ENCODE assay signal across 17 cellular contexts in genomic region chr1:90476411-90476810, GRCh38.
"Had no signal": no experiment of that assay in that cellular context is flagged by ENCODE, and none has a peak within 500 bp of the region (broad histone marks: within the 10 kb centered on the region; RNA-seq: fewer than 3 reads in every experiment).

No MANE protein-coding gene starts in this region.

- H3K27ac ChIP-seq: colonic mucosa, esophagus muscularis mucosa, foreskin keratinocyte, gastrocnemius medialis, heart right ventricle, left lung, lower lobe of right lung had no signal

- DNase-seq: colonic mucosa; dermis blood vessel endothelial cell; effector CD4-positive, alpha-beta T cell; effector memory CD4-positive, alpha-beta T cell; gastrocnemius medialis; glutamatergic neuron; heart right ventricle; left cardiac atrium; left lung; left ventricle myocardium superior; lower lobe of right lung; mesenchymal stem cell; mucosa of descending colon; naive B cell; naive thymus-derived CD8-positive, alpha-beta T cell had no signal

- ATAC-seq: foreskin keratinocyte; gastrocnemius medialis; heart right ventricle; left cardiac atrium; left lung; left ventricle myocardium superior; lower lobe of right lung; mucosa of descending colon; naive thymus-derived CD8-positive, alpha-beta T cell had no signal

- H3K4me3 ChIP-seq: colonic mucosa, esophagus muscularis mucosa, gastrocnemius medialis, heart right ventricle, left lung, lower lobe of right lung, mucosa of descending colon had no signal
